8 cellular contexts compared by ENCODE assay signal in genomic region chr9:91197232-91198181, GRCh38.
DNase-seq lines count a peak whose midpoint lies in the region; ATAC-seq lines count a peak whose summit lies in the region.

No MANE protein-coding gene starts in this region.

- H3K36me3 Mint-ChIP-seq in immature natural killer cell = peaks cover 0 to 5% (median 4%) of the 10 kb centered on the region in 3 donors

- ATAC-seq in left cardiac atrium = peak; percentile 51 to 70
- no peak for ATAC-seq in HG02885 (IDR thresholded peaks at IDR 0.05; ENCODE audit: poor library complexity, unreplicated experiment)

- peak; percentile 42 for DNase-seq in DMS 273 (lab: John Stamatoyannopoulos, UW; ENCODE audit: unreplicated experiment)
- no peak for DNase-seq in DMS 273 treated with DMSO at 0.1 percent for 48 hours (lab: John Stamatoyannopoulos, UW)
- DNase-seq in SKM-1 (lab: John Stamatoyannopoulos, UW; ENCODE audit: unreplicated experiment) = peak; percentile 23
- DNase-seq in left cardiac atrium = peak; percentile 69
- peak; percentile 99 for DNase-seq in skeletal muscle cell (ENCODE audit: low read depth)
- DNase-seq in T-helper 1 cell = no peak
- DNase-seq in immature natural killer cell = no peak

- intact Hi-C loops in left cardiac atrium (cut with DNase I) = loop anchor here in 1 of 2 donors (5.0 kb wide), 1 partner anchor 225 kb away; the partner anchor contains the start of gene NFIL3

- H3K27ac Mint-ChIP-seq in immature natural killer cell = peak overlapping the region in 1 of 6 donors; percentile 33

- peaks cover 53 to 69% of the 10 kb centered on the region in 2 donors for H3K4me1 Mint-ChIP-seq in immature natural killer cell

- H3K4me3 ChIP-seq in skeletal muscle cell (ENCODE audit: low read depth, low read length) = no peak overlapping the region

- no peak overlapping the region for H3K4me3 Mint-ChIP-seq in immature natural killer cell

- H3K27me3 Mint-ChIP-seq in immature natural killer cell (ENCODE audit: low read depth in 3 of 3) = peaks cover 0 to 11% (median 9%) of the 10 kb centered on the region in 3 donors

- peaks cover 0 to 4% (median 0%) of the 10 kb centered on the region in 6 donors for H3K9me3 Mint-ChIP-seq in immature natural killer cell

Comparison
In these comparisons a context has a peak if more than half of its experiments do, and no peak if none do; other contexts are left out.
1. DNase-seq: peak in DMS 273 (single experiment), SKM-1 (single experiment), left cardiac atrium (single experiment) and skeletal muscle cell (single experiment); none in DMS 273 treated with DMSO at 0.1 percent for 48 hours (single experiment), T-helper 1 cell (0 of 5) and immature natural killer cell (0 of 3).